8 cellular contexts compared by ENCODE assay signal in genomic region chr5:176444742-176445141, GRCh38.
"Had no signal": no experiment of that assay in that cellular context is flagged by ENCODE, and none has a peak within 500 bp of the region (broad histone marks: within the 10 kb centered on the region; RNA-seq: fewer than 3 reads in every experiment).

No MANE protein-coding gene starts in this region.

- ATAC-seq: GM12878 had no signal

- H3K4me3 ChIP-seq: GM12878 had no signal

- FAIRE-seq: G401.6, GM12878, GM12891, GM12892, GM18507, GM19239 had no signal

- DNase-seq: GDM1, GF-D8 had no signal
